Comparison of ENCODE assay signal across 8 cellular contexts in genomic region chr5:160418561-160419457, GRCh38. TPM values are rescaled to one million over a fixed set of nuclear protein-coding genes. Genes with fewer than 3 reads are reported as not detected.
A peak's percentile ranks its signal among the peaks of the same experiment; 100 is the strongest.
DNase-seq lines count a peak whose midpoint lies in the region; ATAC-seq and TF ChIP-seq lines count a peak whose summit lies in the region.

SLU7 (minus strand) TSS chr5:160419081; CDS start chr5:160415294, 3,787 bp downstream.

- peak within 1 kb of the TSS; percentile 80 for H3K4me3 ChIP-seq in GM12875 (ENCODE audit: low read depth, low read length)
- peak within 1 kb of the TSS; percentile 93 for H3K4me3 ChIP-seq in adipocyte (ENCODE audit: low read length)

- peaks cover 13% of the 10 kb centered on the region for H3K36me3 ChIP-seq in adipocyte (ENCODE audit: control insufficient read depth, insufficient read depth, low read length, severe bottlenecking)

- H3K27me3 ChIP-seq in adipocyte (replicated peaks; ENCODE audit: control insufficient read depth, insufficient read depth, low read length): no peaks in the 10 kb centered on the region

- no peaks in the 10 kb centered on the region for H3K9me3 Mint-ChIP-seq in type B pancreatic cell

- H3K27me3 Mint-ChIP-seq in type B pancreatic cell: no peaks in the 10 kb centered on the region

- peaks cover 27% of the 10 kb centered on the region for H3K4me1 Mint-ChIP-seq in type B pancreatic cell (ENCODE audit: unreplicated experiment)

- peak; percentile 92 for DNase-seq in NCI-H1436 (lab: John Stamatoyannopoulos, UW)
- DNase-seq in T follicular helper cell (ENCODE audit: low read depth): peak; percentile 88
- DNase-seq in adipocyte (ENCODE audit: low read depth): peak; percentile 99
- DNase-seq in cardiac septum (ENCODE audit: low spot score): peak; percentile 96
- DNase-seq in pons (ENCODE audit: low spot score): peak; percentile 87
- DNase-seq in type B pancreatic cell (ENCODE audit: extremely low spot score, unreplicated experiment): peak; percentile 95

- H3K36me3 Mint-ChIP-seq in type B pancreatic cell: peaks cover 4% of the 10 kb centered on the region

- H3K9ac ChIP-seq in adipocyte (ENCODE audit: low read length): peak within 1 kb of the TSS; percentile 93

- peak within 1 kb of the TSS; percentile 96 for H3K4me3 Mint-ChIP-seq in type B pancreatic cell

- H3K27ac Mint-ChIP-seq in type B pancreatic cell: peak within 1 kb of the TSS; percentile 95

- peak; percentile 71 for ATAC-seq in HG02798 (IDR thresholded peaks at IDR 0.05; ENCODE audit: poor library complexity, unreplicated experiment)

- no peaks in the 10 kb centered on the region for H3K9me3 ChIP-seq in adipocyte (ENCODE audit: control insufficient read depth, low read length)

- no peak for TF ChIP-seq CTCF in GM12875 (IDR thresholded peaks at IDR 0.05; ENCODE audit: borderline replicate concordance, insufficient read depth, low read depth, low read length)
- no peak for TF ChIP-seq CTCF in type B pancreatic cell (conservative IDR thresholded peaks at IDR 0.05)

- intact Hi-C loops in cardiac septum (cut with DNase I): no loop called here

- H3K4me1 ChIP-seq in adipocyte (ENCODE audit: control insufficient read depth, insufficient read depth, low read length): peaks cover 27% of the 10 kb centered on the region

RNA-seq across cellular contexts. Expression of gene SLU7, which starts in this region (rescaled TPM):
- total RNA-seq in cardiac septum (50.5 TPM), type B pancreatic cell (ENCODE audit: low replicate concordance) (37.7 and 45.7 TPM in 2 replicates)

Comparison
In these comparisons a context has a peak if more than half of its experiments do, and no peak if none do; other contexts are left out.
1. Peak in every context shown above with its lines: DNase-seq, ATAC-seq and H3K4me3 ChIP-seq.